ENCODE assay signal across 26 cellular contexts in genomic region chr6:77879527-77879926, GRCh38.
"Had no signal": no experiment of that assay in that cellular context is flagged by ENCODE, and none has a peak within 500 bp of the region (broad histone marks: within the 10 kb centered on the region; RNA-seq: fewer than 3 reads in every experiment).

No MANE protein-coding gene starts in this region.

- H3K9me3 Mint-ChIP-seq: nephron, neural progenitor cell had no signal

- H3K36me3 ChIP-seq: gastrocnemius medialis, left lung, neural progenitor cell, suprapubic skin, transverse colon had no signal

- H3K36me3 Mint-ChIP-seq: naive thymus-derived CD4-positive, alpha-beta T cell; neural progenitor cell had no signal

- H3K27me3 Mint-ChIP-seq: effector memory CD8-positive, alpha-beta T cell; naive thymus-derived CD4-positive, alpha-beta T cell; progenitor cell of endocrine pancreas; stimulated activated naive CD8-positive, alpha-beta T cell treated with anti-CD3 and anti-CD28 coated beads, Interleukin-15, amount 100 ng/mL, for 72 hours had no signal

- H3K4me3 Mint-ChIP-seq: effector memory CD8-positive, alpha-beta T cell; naive thymus-derived CD4-positive, alpha-beta T cell; nephron; neural progenitor cell; stimulated activated naive CD8-positive, alpha-beta T cell treated with anti-CD3 and anti-CD28 coated beads, Interleukin-15, amount 100 ng/mL, for 72 hours had no signal

- H2AFZ ChIP-seq: neural progenitor cell, parathyroid adenoma had no signal

- ATAC-seq: effector memory CD8-positive, alpha-beta T cell; esophagus mucosa; gastrocnemius medialis; left lung; naive thymus-derived CD4-positive, alpha-beta T cell; sciatic nerve; stimulated activated naive CD8-positive, alpha-beta T cell treated with anti-CD3 and anti-CD28 coated beads, Interleukin-15, amount 100 ng/mL, for 72 hours had no signal

- H3K9me3 ChIP-seq: gastrocnemius medialis, left lung, suprapubic skin, transverse colon had no signal

- H3K4me2 ChIP-seq: neural progenitor cell had no signal

- H3K4me3 ChIP-seq: gastrocnemius medialis, left lung, neural progenitor cell, smooth muscle cell, suprapubic skin, transverse colon had no signal

- H3K27me3 ChIP-seq: gastrocnemius medialis, left lung, neural progenitor cell, suprapubic skin, transverse colon had no signal

- H3K4me1 ChIP-seq: gastrocnemius medialis, left lung, neural progenitor cell, parathyroid adenoma, suprapubic skin, transverse colon had no signal

- DNase-seq: cortex of kidney; effector memory CD8-positive, alpha-beta T cell; foreskin fibroblast; gastrocnemius medialis; head of caudate nucleus; kidney; left lung; mesenchymal stem cell; midbrain; naive thymus-derived CD4-positive, alpha-beta T cell; stimulated activated CD4-positive, alpha-beta T cell treated with anti-CD3 and anti-CD28 coated beads, Interleukin-12 subunit alpha, Interleukin-12 subunit beta, amount 100 ng/mL, for 4 hours; stimulated activated CD4-positive, alpha-beta T cell treated with anti-CD3 and anti-CD28 coated beads, Interleukin-1b, Interleukin-23, amount 100 ng/mL, for 48 hours; stimulated activated CD4-positive, alpha-beta T cell treated with anti-CD3 and anti-CD28 coated beads, Interleukin-4, amount 100 ng/mL, for 1 hour; stimulated activated CD8-positive, alpha-beta memory T cell treated with anti-CD3 and anti-CD28 coated beads, Interleukin-4, amount 100 ng/mL, for 48 hours; stimulated activated naive CD4-positive, alpha-beta T cell; stimulated activated naive CD8-positive, alpha-beta T cell treated with anti-CD3 and anti-CD28 coated beads, Interleukin-15, amount 100 ng/mL, for 72 hours; transverse colon had no signal

- H3K27ac Mint-ChIP-seq: effector memory CD8-positive, alpha-beta T cell; naive thymus-derived CD4-positive, alpha-beta T cell; nephron; neural progenitor cell; progenitor cell of endocrine pancreas; stimulated activated naive CD8-positive, alpha-beta T cell treated with anti-CD3 and anti-CD28 coated beads, Interleukin-15, amount 100 ng/mL, for 72 hours had no signal

- H3K4me1 Mint-ChIP-seq: naive thymus-derived CD4-positive, alpha-beta T cell; nephron; stimulated activated naive CD8-positive, alpha-beta T cell treated with anti-CD3 and anti-CD28 coated beads, Interleukin-15, amount 100 ng/mL, for 72 hours had no signal

- H3K27ac ChIP-seq: epithelial cell of prostate, gastrocnemius medialis, left lung, neural progenitor cell, parathyroid adenoma, suprapubic skin, transverse colon had no signal

- H3K79me2 ChIP-seq: parathyroid adenoma had no signal
